ENCODE assay signal across 35 cellular contexts in the genomic region with DNA sequence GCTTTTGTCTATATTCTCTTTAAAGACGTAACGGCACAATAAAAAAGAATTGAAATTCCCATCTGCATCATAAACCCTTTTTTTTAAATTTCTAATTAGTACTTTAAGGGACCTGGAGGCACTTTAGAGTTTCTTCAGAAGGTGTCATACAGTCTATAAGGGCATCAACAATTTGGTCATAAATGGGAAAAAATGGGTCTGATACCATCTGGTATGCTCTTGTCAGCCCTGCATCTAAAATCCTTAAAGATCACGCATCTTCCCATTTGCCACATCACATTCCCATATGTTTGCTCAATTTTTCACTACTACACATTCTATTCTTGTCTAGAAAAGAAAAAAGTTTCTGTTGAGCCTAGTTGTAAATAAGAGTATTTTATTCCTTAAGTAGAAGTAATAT.
"Had no signal": no experiment of that assay in that cellular context is flagged by ENCODE, and none has a peak within 500 bp of the region (broad histone marks: within the 10 kb centered on the region; RNA-seq: fewer than 3 reads in every experiment).

No MANE protein-coding gene starts in this region.

- H3K4me3 ChIP-seq: MG63 had no signal

- H3K9ac ChIP-seq: KMS-11 had no signal

- DNase-seq: Karpas-422, Kasumi-1, MG63, MM.1S, MV-4-11, NCI-H1048, NCI-H1092, NCI-H1092 treated with DMSO at 0.1 percent for 48 hours, NCI-H1105, NCI-H1105 treated with DMSO at 0.1 percent for 48 hours, NCI-H1417, NCI-H1417 treated with DMSO at 0.1 percent for 48 hours, NCI-H1436, NCI-H1436 treated with DMSO at 0.1 percent for 48 hours, NCI-H146, NCI-H1694, NCI-H1694 treated with DMSO at 0.1 percent for 48 hours, NCI-H187, NCI-H187 treated with DMSO at 0.1 percent for 48 hours, NCI-H1930, NCI-H2029, NCI-H2029 treated with DMSO at 0.1 percent for 48 hours, NCI-H2081, NCI-H2081 treated with DMSO at 0.1 percent for 48 hours, NCI-H2107, NCI-H2171, NCI-H2171 treated with DMSO at 0.1 percent for 48 hours, NCI-H2227 treated with DMSO at 0.1 percent for 48 hours, NCI-H226, NCI-H345, NCI-H446, NCI-H446 treated with DMSO at 0.1 percent for 48 hours, NCI-H510A, NCI-H510A treated with DMSO at 0.1 percent for 48 hours had no signal

- H3K4me2 ChIP-seq: KMS-11 had no signal

- H3K36me3 ChIP-seq: MG63 had no signal

- H3K9me3 ChIP-seq: MG63 had no signal

- H3K27ac ChIP-seq: KMS-11 had no signal
